In genomic region chr20:17017232-17017631, GRCh38 we compare ENCODE assay signal across 28 cellular contexts.
"Had no signal": no experiment of that assay in that cellular context is flagged by ENCODE, and none has a peak within 500 bp of the region (broad histone marks: within the 10 kb centered on the region; RNA-seq: fewer than 3 reads in every experiment).

No MANE protein-coding gene starts in this region.

- H3K27me3 ChIP-seq: neural progenitor cell, ovary, right lobe of liver, sigmoid colon, stomach, thyroid gland, tibial nerve, upper lobe of left lung, vagina had no signal

- H3K4me1 Mint-ChIP-seq: nephron; stimulated activated effector memory CD8-positive, alpha-beta T cell treated with anti-CD3 and anti-CD28 coated beads, Interleukin-12 subunit alpha, Interleukin-12 subunit beta, amount 100 ng/mL, for 72 hours; stimulated activated naive B cell treated with anti-CD40 and anti-IgM and Interleukin-4, amounts not matched to agents 10 μg/mL and 1 μg/mL and 100 μg/mL, for 72 hours had no signal

- H3K4me1 ChIP-seq: parathyroid adenoma, psoas muscle, right lobe of liver, sigmoid colon, stomach, thyroid gland, tibial nerve, upper lobe of left lung, vagina had no signal

- ATAC-seq: psoas muscle; right cardiac atrium; right lobe of liver; stimulated activated effector memory CD8-positive, alpha-beta T cell treated with anti-CD3 and anti-CD28 coated beads, Interleukin-12 subunit alpha, Interleukin-12 subunit beta, amount 100 ng/mL, for 72 hours; stimulated activated naive B cell treated with anti-CD40 and anti-IgM and Interleukin-4, amounts not matched to agents 10 μg/mL and 1 μg/mL and 100 μg/mL, for 72 hours had no signal

- H3K4me3 Mint-ChIP-seq: nephron; neural progenitor cell; stimulated activated effector memory CD8-positive, alpha-beta T cell treated with anti-CD3 and anti-CD28 coated beads, Interleukin-12 subunit alpha, Interleukin-12 subunit beta, amount 100 ng/mL, for 72 hours; stimulated activated naive B cell treated with anti-CD40 and anti-IgM and Interleukin-4, amounts not matched to agents 10 μg/mL and 1 μg/mL and 100 μg/mL, for 72 hours; stimulated activated naive CD8-positive, alpha-beta T cell treated with anti-CD3 and anti-CD28 coated beads, Interleukin-15, Interleukin-2, amounts not matched to agents 100 ng/mL and 50 ng/mL, for 24 hours had no signal

- H2AFZ ChIP-seq: neural progenitor cell, parathyroid adenoma had no signal

- H3K9me3 Mint-ChIP-seq: nephron; neural progenitor cell; stimulated activated naive CD8-positive, alpha-beta T cell treated with anti-CD3 and anti-CD28 coated beads, Interleukin-15, Interleukin-2, amounts not matched to agents 100 ng/mL and 50 ng/mL, for 24 hours had no signal

- H3K36me3 ChIP-seq: neural progenitor cell, ovary, right lobe of liver, sigmoid colon, stomach, thoracic aorta, thyroid gland, tibial nerve, upper lobe of left lung, vagina had no signal

- H3K36me3 Mint-ChIP-seq: neural progenitor cell; stimulated activated effector memory CD8-positive, alpha-beta T cell treated with anti-CD3 and anti-CD28 coated beads, Interleukin-12 subunit alpha, Interleukin-12 subunit beta, amount 100 ng/mL, for 72 hours; stimulated activated naive B cell treated with anti-CD40 and anti-IgM and Interleukin-4, amounts not matched to agents 10 μg/mL and 1 μg/mL and 100 μg/mL, for 72 hours had no signal

- H3K4me3 ChIP-seq: neural progenitor cell, ovary, psoas muscle, right lobe of liver, sigmoid colon, stomach, thoracic aorta, thyroid gland, tibial nerve, upper lobe of left lung, vagina had no signal

- DNase-seq: occipital lobe; ovary; posterior cingulate gyrus; psoas muscle; right cardiac atrium; right lobe of liver; sigmoid colon; small intestine; stimulated activated CD4-positive, alpha-beta T cell treated with anti-CD3 and anti-CD28 coated beads, Interleukin-15, amount 100 ng/mL, for 24 hours; stimulated activated CD4-positive, alpha-beta T cell treated with anti-CD3 and anti-CD28 coated beads, Interleukin-2, amount 100 ng/mL, for 24 hours; stimulated activated CD4-positive, alpha-beta T cell treated with anti-CD3 and anti-CD28 coated beads, Interleukin-2, amount 100 ng/mL, for 48 hours; stimulated activated CD4-positive, alpha-beta T cell treated with anti-CD3 and anti-CD28 coated beads, Interleukin-4, amount 100 ng/mL, for 24 hours; stimulated activated naive B cell treated with anti-CD40 and anti-IgM and Interleukin-4, amounts not matched to agents 10 μg/mL and 1 μg/mL and 100 μg/mL, for 72 hours; stimulated activated naive CD4-positive, alpha-beta T cell treated with Interleukin-2 at 50 U/mL for 16 hours; stomach; thyroid gland; trophoblast cell; upper lobe of left lung had no signal

- H3K4me2 ChIP-seq: neural progenitor cell had no signal

- FAIRE-seq: small intestine, urothelium cell line had no signal

- H3K9me3 ChIP-seq: ovary, psoas muscle, right lobe of liver, sigmoid colon, stomach, thoracic aorta, thyroid gland, tibial nerve, upper lobe of left lung, vagina had no signal

- H3K27ac Mint-ChIP-seq: nephron; neural progenitor cell; progenitor cell of endocrine pancreas; stimulated activated effector memory CD8-positive, alpha-beta T cell treated with anti-CD3 and anti-CD28 coated beads, Interleukin-12 subunit alpha, Interleukin-12 subunit beta, amount 100 ng/mL, for 72 hours; stimulated activated naive B cell treated with anti-CD40 and anti-IgM and Interleukin-4, amounts not matched to agents 10 μg/mL and 1 μg/mL and 100 μg/mL, for 72 hours; stimulated activated naive CD8-positive, alpha-beta T cell treated with anti-CD3 and anti-CD28 coated beads, Interleukin-15, Interleukin-2, amounts not matched to agents 100 ng/mL and 50 ng/mL, for 24 hours had no signal

- H3K9ac ChIP-seq: neural progenitor cell, parathyroid adenoma had no signal

- H3K79me2 ChIP-seq: parathyroid adenoma had no signal

- H3K27ac ChIP-seq: neural progenitor cell, ovary, parathyroid adenoma, psoas muscle, right lobe of liver, sigmoid colon, stomach, thoracic aorta, thyroid gland, tibial nerve, upper lobe of left lung, vagina had no signal

- H3K27me3 Mint-ChIP-seq: stimulated activated naive B cell treated with anti-CD40 and anti-IgM and Interleukin-4, amounts not matched to agents 10 μg/mL and 1 μg/mL and 100 μg/mL, for 72 hours; stimulated activated naive CD8-positive, alpha-beta T cell treated with anti-CD3 and anti-CD28 coated beads, Interleukin-15, Interleukin-2, amounts not matched to agents 100 ng/mL and 50 ng/mL, for 24 hours had no signal
